19 cellular contexts compared by ENCODE assay signal in genomic region chr10:83657487-83657886, GRCh38.
DNase-seq lines count a peak whose midpoint lies in the region; ATAC-seq lines count a peak whose summit lies in the region.
"Had no signal": no experiment of that assay in that cellular context is flagged by ENCODE, and none has a peak within 500 bp of the region (broad histone marks: within the 10 kb centered on the region; RNA-seq: fewer than 3 reads in every experiment).

No MANE protein-coding gene starts in this region.

- peak overlapping the region; percentile 82 for H2BK5ac ChIP-seq in neuronal stem cell (ENCODE audit: low read length)

- peak; percentile 39 for ATAC-seq in stimulated activated naive CD8-positive, alpha-beta T cell treated with anti-CD3 and anti-CD28 coated beads, Interleukin-15, amount 100 ng/mL, for 72 hours
- no peak for ATAC-seq in stimulated activated naive CD8-positive, alpha-beta T cell treated with anti-CD3 and anti-CD28 coated beads, Interleukin-15, Interleukin-2, amounts not matched to agents 100 U/mL and 50 U/mL, for 24 hours
- ATAC-seq in aorta (ENCODE audit: low FRiP score) (peak; percentile 46), HG02571 (IDR thresholded peaks at IDR 0.05; ENCODE audit: unreplicated experiment) (no peak)

- no peak overlapping the region for H2BK120ac ChIP-seq in neuronal stem cell (ENCODE audit: low read depth, low read length)

- peak overlapping the region; percentile 21 for H3K9ac ChIP-seq in neuronal stem cell (ENCODE audit: low read depth, low read length, poor library complexity)
- H3K9ac ChIP-seq: BLaER1 treated with 17β-estradiol and CSF1 and Interleukin-3, amounts not matched to agents 10 nM and 100 nM had no signal

- no peak overlapping the region for H3K27ac Mint-ChIP-seq in stimulated activated naive CD8-positive, alpha-beta T cell treated with anti-CD3 and anti-CD28 coated beads, Interleukin-15, amount 100 ng/mL, for 72 hours
- H3K27ac Mint-ChIP-seq: B cell; CD4-positive, alpha-beta T cell; CD8-positive, alpha-beta memory T cell; HFFc6 had no signal

- H3K27me3 ChIP-seq in neuronal stem cell (ENCODE audit: control insufficient read depth in 3 of 3, insufficient read depth in 3 of 3, low read depth in 1 of 3, low read length in 3 of 3) (no peaks in the 10 kb centered on the region), aorta (ENCODE audit: control insufficient read depth in 1 of 2, insufficient read depth in 2 of 2, low read length in 1 of 2) (no peaks in the 10 kb centered on the region)
- H3K27me3 ChIP-seq: BLaER1 treated with 17β-estradiol and CSF1 and Interleukin-3, amounts not matched to agents 10 nM and 100 nM had no signal

- intact Hi-C loops in aorta (cut with DNase I), result no loop called here

- H3K14ac ChIP-seq in neuronal stem cell (ENCODE audit: low read length), result peak overlapping the region; percentile 97

- H2AFZ ChIP-seq in neuronal stem cell (ENCODE audit: low read length), result no peak overlapping the region

- H2AK5ac ChIP-seq in neuronal stem cell (ENCODE audit: low read depth, low read length), result no peak overlapping the region

- H3K4me3 Mint-ChIP-seq in stimulated activated naive CD8-positive, alpha-beta T cell treated with anti-CD3 and anti-CD28 coated beads, Interleukin-15, amount 100 ng/mL, for 72 hours, result no peak overlapping the region
- H3K4me3 Mint-ChIP-seq: B cell; CD14-positive monocyte; CD4-positive, alpha-beta T cell; CD8-positive, alpha-beta memory T cell; HFFc6 had no signal

- H4K8ac ChIP-seq in neuronal stem cell (ENCODE audit: low read depth, low read length), result no peak overlapping the region

- H3K79me1 ChIP-seq in neuronal stem cell (ENCODE audit: low read depth, low read length), result no peaks in the 10 kb centered on the region

- no peaks in the 10 kb centered on the region for H3K4me1 Mint-ChIP-seq in stimulated activated naive CD8-positive, alpha-beta T cell treated with anti-CD3 and anti-CD28 coated beads, Interleukin-15, amount 100 ng/mL, for 72 hours
- H3K4me1 Mint-ChIP-seq: B cell, CD14-positive monocyte had no signal

- no peak for DNase-seq in stimulated activated naive CD8-positive, alpha-beta T cell treated with anti-CD3 and anti-CD28 coated beads, Interleukin-15, amount 100 ng/mL, for 72 hours
- DNase-seq in stimulated activated naive CD8-positive, alpha-beta T cell treated with anti-CD3 and anti-CD28 coated beads, Interleukin-15, Interleukin-2, amounts not matched to agents 100 U/mL and 50 U/mL, for 24 hours, result no peak
- DNase-seq in neuronal stem cell (ENCODE audit: low spot score) (no peak), aorta (no peak), putamen (ENCODE audit: low spot score) (no peak)
- DNase-seq: Calu3; CD8-positive, alpha-beta memory T cell; DMS53; DMS79 treated with DMSO at 0.1 percent for 48 hours; GF-D8; GOT3; HFFc6 had no signal

- no peak overlapping the region for H3K4me2 ChIP-seq in neuronal stem cell (ENCODE audit: insufficient read depth, low read length, poor library complexity, severe bottlenecking)
- H3K4me2 ChIP-seq: BLaER1 treated with 17β-estradiol and CSF1 and Interleukin-3, amounts not matched to agents 10 nM and 100 nM had no signal

- H3K4ac ChIP-seq in neuronal stem cell (ENCODE audit: low read length), result no peak overlapping the region

- H3K9me3 ChIP-seq in neuronal stem cell (replicated peaks in 1 of 2; ENCODE audit: control insufficient read depth in 2 of 2, insufficient read depth in 1 of 2, low read depth in 1 of 2, low read length in 2 of 2) (no peaks in the 10 kb centered on the region), aorta (ENCODE audit: control insufficient read depth, low read length) (no peaks in the 10 kb centered on the region)
- H3K9me3 ChIP-seq: BLaER1 treated with 17β-estradiol and CSF1 and Interleukin-3, amounts not matched to agents 10 nM and 100 nM; HAP-1 had no signal

- peak overlapping the region; percentile 20 for H3K18ac ChIP-seq in neuronal stem cell (ENCODE audit: low read length)

- H3K23ac ChIP-seq in neuronal stem cell (ENCODE audit: low read depth, low read length, poor library complexity), result no peak overlapping the region

- H3K36me3 ChIP-seq in neuronal stem cell (replicated peaks in 1 of 2; ENCODE audit: control insufficient read depth in 2 of 2, insufficient read depth in 2 of 2, low read length in 2 of 2), result no peaks in the 10 kb centered on the region
- H3K36me3 ChIP-seq in aorta (ENCODE audit: control insufficient read depth in 1 of 2, insufficient read depth in 2 of 2, low read length in 1 of 2), result no peaks in the 10 kb centered on the region
- H3K36me3 ChIP-seq: BLaER1 treated with 17β-estradiol and CSF1 and Interleukin-3, amounts not matched to agents 10 nM and 100 nM; HAP-1 had no signal

- no peaks in the 10 kb centered on the region for H3K27me3 Mint-ChIP-seq in stimulated activated naive CD8-positive, alpha-beta T cell treated with anti-CD3 and anti-CD28 coated beads, Interleukin-15, amount 100 ng/mL, for 72 hours
- H3K27me3 Mint-ChIP-seq: B cell; CD4-positive, alpha-beta T cell; CD8-positive, alpha-beta memory T cell had no signal

- no peak overlapping the region for H2BK15ac ChIP-seq in neuronal stem cell (ENCODE audit: low read length)

- H3K27ac ChIP-seq in neuronal stem cell (replicated peaks; ENCODE audit: low read length), result no peak overlapping the region
- H3K27ac ChIP-seq in aorta (ENCODE audit: low read depth in 1 of 2, low read length in 2 of 2), result no peak overlapping the region
- H3K27ac ChIP-seq: 22Rv1; BLaER1 treated with 17β-estradiol and CSF1 and Interleukin-3, amounts not matched to agents 10 nM and 100 nM had no signal

- no peak overlapping the region for H3K4me3 ChIP-seq in neuronal stem cell (ENCODE audit: low read length in 2 of 2)
- H3K4me3 ChIP-seq in aorta (ENCODE audit: low read length in 2 of 2), result no peak overlapping the region
- H3K4me3 ChIP-seq: BLaER1 treated with 17β-estradiol and CSF1 and Interleukin-3, amounts not matched to agents 10 nM and 100 nM; HAP-1 had no signal

- peaks cover 0 to 8% of the 10 kb centered on the region in 2 donors for H3K9me3 Mint-ChIP-seq in stimulated activated naive CD8-positive, alpha-beta T cell treated with anti-CD3 and anti-CD28 coated beads, Interleukin-15, amount 100 ng/mL, for 72 hours

- no peaks in the 10 kb centered on the region for H3K4me1 ChIP-seq in neuronal stem cell (ENCODE audit: control insufficient read depth in 2 of 2, insufficient read depth in 1 of 2, low read depth in 1 of 2, low read length in 2 of 2)
- no peaks in the 10 kb centered on the region for H3K4me1 ChIP-seq in aorta (ENCODE audit: control insufficient read depth in 1 of 2, insufficient read depth in 2 of 2, low read length in 2 of 2)
- H3K4me1 ChIP-seq: HAP-1 had no signal

- no peak overlapping the region for H2BK12ac ChIP-seq in neuronal stem cell (ENCODE audit: low read length)

- no peak overlapping the region for H4K91ac ChIP-seq in neuronal stem cell (ENCODE audit: low read depth, low read length, poor library complexity)

Comparison
In these comparisons a context has a peak if more than half of its experiments do, and no peak if none do; other contexts are left out.
1. ATAC-seq: peak in stimulated activated naive CD8-positive, alpha-beta T cell treated with anti-CD3 and anti-CD28 coated beads, Interleukin-15, amount 100 ng/mL, for 72 hours (single experiment) and aorta (single experiment); none in stimulated activated naive CD8-positive, alpha-beta T cell treated with anti-CD3 and anti-CD28 coated beads, Interleukin-15, Interleukin-2, amounts not matched to agents 100 U/mL and 50 U/mL, for 24 hours (single experiment) and HG02571 (single experiment).